ENCODE assay signal across 2 cellular contexts in genomic region chr3:8624612-8625011, GRCh38.
TF ChIP-seq lines count a peak whose summit lies in the region.

No MANE protein-coding gene starts in this region.

TF ChIP-seq in HepG2, 621 proteins besides CTCF, POLR2A, EP300 and RAD21:
- TF ChIP-seq ZBTB40 (IDR thresholded peaks at IDR 0.05) (no peak), ZBTB40 (CRISPR knock-in tag; IDR thresholded peaks at IDR 0.05) (peak; percentile 99), DNMT3B (CRISPR knock-in tag; conservative IDR thresholded peaks at IDR 0.05) (no peak)

TF ChIP-seq in K562, 482 proteins besides CTCF, POLR2A, EP300 and RAD21:
- TF ChIP-seq ZBTB40 (IDR thresholded peaks at IDR 0.05), result peak; percentile 88
- TF ChIP-seq ZBTB40 (CRISPR knock-in tag; IDR thresholded peaks at IDR 0.05), result peak; percentile 85
- TF ChIP-seq TSC22D4 (tag; IDR thresholded peaks at IDR 0.05), result no peak
